In genomic region chr10:102813017-102813541, GRCh38 we compare ENCODE assay signal across 13 cellular contexts. TPM values are rescaled to one million over a fixed set of nuclear protein-coding genes. Genes with fewer than 3 reads are reported as not detected.
DNase-seq lines count a peak whose midpoint lies in the region; ATAC-seq and TF ChIP-seq lines count a peak whose summit lies in the region.
"Had no signal": no experiment of that assay in that cellular context is flagged by ENCODE, and none has a peak within 500 bp of the region (broad histone marks: within the 10 kb centered on the region; RNA-seq: fewer than 3 reads in every experiment).

No MANE protein-coding gene starts in this region.

- POLR2A ChIA-PET in CD8-positive, alpha-beta T cell (lab: Charles Lee): no interaction called here

- no peak for TF ChIP-seq POLR2A in esophagus muscularis mucosa (IDR thresholded peaks at IDR 0.05; ENCODE audit: low read depth)

- intact Hi-C loops in CD8-positive, alpha-beta T cell (cut with DNase I, micrococcal nuclease): no loop called here
- intact Hi-C loops in esophagus muscularis mucosa (cut with DNase I): no loop called here

- H3K36me3 ChIP-seq in CD8-positive, alpha-beta T cell (ENCODE audit: insufficient read depth, low read length): peaks cover 30% of the 10 kb centered on the region
- H3K36me3 ChIP-seq in OCI-LY1 (ENCODE audit: insufficient read depth, low read length) (peaks cover 19% of the 10 kb centered on the region), esophagus muscularis mucosa (peaks cover 31 to 59% (median 58%) of the 10 kb centered on the region in 4 donors)

- no peaks in the 10 kb centered on the region for H3K9me2 ChIP-seq in OCI-LY1 (ENCODE audit: low read depth, low read length)

- no peak overlapping the region for H3K9ac ChIP-seq in OCI-LY1 (ENCODE audit: low read length)

- H2AFZ ChIP-seq in OCI-LY1 (ENCODE audit: low read length): no peak overlapping the region

- H3K36me3 Mint-ChIP-seq in CD8-positive, alpha-beta T cell: peaks cover 68% of the 10 kb centered on the region
- H3K36me3 Mint-ChIP-seq in T-helper 17 cell (ENCODE audit: low read depth): no peaks in the 10 kb centered on the region

- H3K4me1 ChIP-seq in CD8-positive, alpha-beta T cell (ENCODE audit: insufficient read depth, low read length): peaks cover 11% of the 10 kb centered on the region
- peaks cover 20% of the 10 kb centered on the region for H3K4me1 ChIP-seq in OCI-LY1 (ENCODE audit: insufficient read depth, low read length, severe bottlenecking)
- peaks cover 38 to 63% (median 54%) of the 10 kb centered on the region in 4 donors for H3K4me1 ChIP-seq in esophagus muscularis mucosa

- no peaks in the 10 kb centered on the region for H4K20me1 ChIP-seq in OCI-LY1 (ENCODE audit: insufficient read depth, low read length)

- H3F3A ChIP-seq in OCI-LY1 (ENCODE audit: insufficient read depth, low read length): no peaks in the 10 kb centered on the region

- no peak for TF ChIP-seq EP300 in esophagus muscularis mucosa (IDR thresholded peaks at IDR 0.05)

- H3K79me2 ChIP-seq in OCI-LY1 (ENCODE audit: insufficient read depth, low read length): no peaks in the 10 kb centered on the region

- no peaks in the 10 kb centered on the region for H3K27me3 Mint-ChIP-seq in CD8-positive, alpha-beta T cell (ENCODE audit: low read depth)
- H3K27me3 Mint-ChIP-seq in T-helper 17 cell: no peaks in the 10 kb centered on the region

- H3K9me3 Mint-ChIP-seq in CD8-positive, alpha-beta T cell: no peaks in the 10 kb centered on the region
- H3K9me3 Mint-ChIP-seq: mesothelial cell of epicardium had no signal

- peaks cover 9% of the 10 kb centered on the region for H3K4me1 Mint-ChIP-seq in CD8-positive, alpha-beta T cell (ENCODE audit: low read depth)
- peaks cover 5% of the 10 kb centered on the region for H3K4me1 Mint-ChIP-seq in T-helper 17 cell

- no peak overlapping the region for H3K4me2 ChIP-seq in OCI-LY1 (ENCODE audit: low read length)

- H3K27ac ChIP-seq in CD8-positive, alpha-beta T cell (ENCODE audit: low read depth, low read length): no peak overlapping the region
- H3K27ac ChIP-seq in OCI-LY1 (ENCODE audit: low read depth, low read length, poor library complexity, severe bottlenecking): peak overlapping the region; percentile 72
- H3K27ac ChIP-seq in esophagus muscularis mucosa (replicated peaks in 1 of 4): peak overlapping the region; percentile 83 to 94 (median 89)
- peak overlapping the region in 13 of 21 experiments; percentile 15 to 94 (median 80) for H3K27ac ChIP-seq in skin epidermis

- 98% methylated on average over 7 of the region's 17 CpGs for WGBS in esophagus muscularis mucosa

- no peak for ATAC-seq in CD8-positive, alpha-beta T cell
- ATAC-seq in T-helper 17 cell: no peak

- H3K9me3 ChIP-seq in CD8-positive, alpha-beta T cell (ENCODE audit: low read length): no peaks in the 10 kb centered on the region
- H3K9me3 ChIP-seq in OCI-LY1 (ENCODE audit: low read length) (no peaks in the 10 kb centered on the region), esophagus muscularis mucosa (no peaks in the 10 kb centered on the region), T-helper 17 cell (ENCODE audit: control insufficient read depth, low read length, poor library complexity, severe bottlenecking) (no peaks in the 10 kb centered on the region)

- CTCF ChIA-PET in CD8-positive, alpha-beta T cell (lab: Charles Lee): no interaction called here

- DNase-seq in CD8-positive, alpha-beta T cell: no peak
- DNase-seq in esophagus muscularis mucosa (ENCODE audit: extremely low spot score): no peak
- no peak for DNase-seq in GDM1 (lab: John Stamatoyannopoulos, UW)
- no peak for DNase-seq in G401 (ENCODE audit: low spot score)
- no peak for DNase-seq in T-helper 17 cell
- DNase-seq: activated CD8-positive, alpha-beta memory T cell treated with anti-CD3 and anti-CD28 coated beads, Interleukin-2, amount 50 U/mL, for 4 hours; effector CD8-positive, alpha-beta T cell; foreskin fibroblast; NCI-H2171 treated with DMSO at 0.1 percent for 48 hours had no signal

- no peak overlapping the region for H3K4me3 Mint-ChIP-seq in CD8-positive, alpha-beta T cell
- no peak overlapping the region for H3K4me3 Mint-ChIP-seq in T-helper 17 cell
- H3K4me3 Mint-ChIP-seq: mesothelial cell of epicardium had no signal

- in situ Hi-C loops in G401 (cut with HindIII; ENCODE audit: low sequenced_read_pairs): no loop called here

- H3K4me3 ChIP-seq in CD8-positive, alpha-beta T cell (ENCODE audit: low read depth, low read length): no peak overlapping the region
- no peak overlapping the region for H3K4me3 ChIP-seq in OCI-LY1 (ENCODE audit: low read depth, low read length, poor library complexity, severe bottlenecking)
- H3K4me3 ChIP-seq in esophagus muscularis mucosa: no peak overlapping the region
- H3K4me3 ChIP-seq in skin epidermis: no peak overlapping the region

- TF ChIP-seq CTCF in CD8-positive, alpha-beta T cell (IDR thresholded peaks at IDR 0.05): no peak
- no peak for TF ChIP-seq CTCF in OCI-LY1 (IDR thresholded peaks at IDR 0.05; ENCODE audit: low read length)
- TF ChIP-seq CTCF in esophagus muscularis mucosa (IDR thresholded peaks at IDR 0.05): no peak

- no peaks in the 10 kb centered on the region for H3K27me3 ChIP-seq in CD8-positive, alpha-beta T cell (ENCODE audit: insufficient read depth, low read length)
- H3K27me3 ChIP-seq in OCI-LY1 (ENCODE audit: insufficient read depth, low read length) (no peaks in the 10 kb centered on the region), esophagus muscularis mucosa (no peaks in the 10 kb centered on the region)

- H3K27ac Mint-ChIP-seq in CD8-positive, alpha-beta T cell: peak overlapping the region; percentile 84
- H3K27ac Mint-ChIP-seq in T-helper 17 cell: no peak overlapping the region
- H3K27ac Mint-ChIP-seq: mesothelial cell of epicardium had no signal

RNA-seq across cellular contexts. Expression of gene CYP17A1, which starts 24.1 kb away (rescaled TPM):
- total RNA-seq in CD8-positive, alpha-beta T cell: not detected
- total RNA-seq in esophagus muscularis mucosa (not detected), T-helper 17 cell (not detected)
- not detected in 2 replicates for total RNA-seq in G401 (2014; rRNA removed; shearing (Covaris generic))
- total RNA-seq: SK-MEL-5 had no signal

RNA-seq across cellular contexts. Expression of gene BORCS7, which starts 41.0 kb away (rescaled TPM):
- total RNA-seq in CD8-positive, alpha-beta T cell: 10 to 100 TPM; 13.7 to 13.9 TPM
- total RNA-seq in esophagus muscularis mucosa (10 to 100 TPM; 23.1 to 57.3 (median 36.1) TPM), T-helper 17 cell (10 to 100 TPM; 15.3 to 19.0 TPM)
- 22.6 and 28.5 TPM in 2 replicates for total RNA-seq in G401 (2014; rRNA removed; shearing (Covaris generic))

RNA-seq across cellular contexts. Expression of gene AS3MT, which starts 56.2 kb away (rescaled TPM):
- total RNA-seq in CD8-positive, alpha-beta T cell: under 1 TPM; 0.31 to 0.57 TPM
- total RNA-seq in esophagus muscularis mucosa (1 to 10 TPM; 5.1 to 9.3 (median 6.8) TPM), T-helper 17 cell (1 to 10 TPM in 1 of 2 donors, not detected in 1; 1.0 TPM)
- 0.31 and 1.4 TPM in 2 replicates for total RNA-seq in G401 (2014; rRNA removed; shearing (Covaris generic))
